ENCODE assay signal across 15 cellular contexts in the genomic region with DNA sequence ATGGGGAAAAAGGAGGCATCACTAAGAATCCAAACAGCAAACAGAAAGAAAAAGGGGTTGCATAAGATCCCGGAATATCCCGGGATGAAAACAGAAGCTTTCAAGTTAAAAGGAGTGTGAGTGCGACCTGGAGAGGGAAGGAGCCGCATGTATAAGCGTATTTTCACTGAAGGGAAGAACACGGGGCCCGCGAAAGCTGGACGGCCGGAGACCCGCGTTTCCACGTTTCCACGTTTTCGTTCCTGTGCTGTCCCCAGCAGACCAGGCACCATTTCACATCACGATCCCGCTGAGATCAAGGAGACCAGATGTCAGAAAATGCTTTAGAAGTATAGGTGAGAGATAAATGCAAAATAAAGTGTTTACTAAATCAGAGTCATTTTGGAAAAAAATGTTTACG.
A peak's percentile ranks its signal among the peaks of the same experiment; 100 is the strongest.
DNase-seq lines count a peak whose midpoint lies in the region; ATAC-seq and TF ChIP-seq lines count a peak whose summit lies in the region.
"Had no signal": no experiment of that assay in that cellular context is flagged by ENCODE, and none has a peak within 500 bp of the region (broad histone marks: within the 10 kb centered on the region; RNA-seq: fewer than 3 reads in every experiment).

No MANE protein-coding gene starts in this region.

- H3K9me3 ChIP-seq in endodermal cell (ENCODE audit: control insufficient read depth, low read length) (no peaks in the 10 kb centered on the region), lung (ENCODE audit: control insufficient read depth in 2 of 2, insufficient read depth in 1 of 2, low read length in 1 of 2) (peaks cover 0 to 3% of the 10 kb centered on the region in 2 donors), upper lobe of right lung (no peaks in the 10 kb centered on the region)

- H3K27me3 Mint-ChIP-seq in chondrocyte (ENCODE audit: low read depth) (no peaks in the 10 kb centered on the region), endodermal cell (ENCODE audit: insufficient read depth) (no peaks in the 10 kb centered on the region)

- DNase-seq in chondrocyte (ENCODE audit: low spot score) (peak; percentile 68), endodermal cell (peak; percentile 13), lung (ENCODE audit: low spot score) (peak; percentile 23), upper lobe of right lung (peak; percentile 25)
- no peak for DNase-seq in stimulated activated CD4-positive, alpha-beta T cell treated with anti-CD3 and anti-CD28 coated beads, Interleukin-4, amount 100 ng/mL, for 1 hour
- DNase-seq: C1 segment of cervical spinal cord; Calu3; CD4-positive, alpha-beta memory T cell; COR-L47; DMS153; DND-41; GOT3; HCEC 1CT had no signal

- TF ChIP-seq CTCF in chondrocyte (IDR thresholded peaks at IDR 0.05) = no peak
- TF ChIP-seq CTCF in endodermal cell (conservative IDR thresholded peaks at IDR 0.05) = no peak
- TF ChIP-seq CTCF in lung (IDR thresholded peaks at IDR 0.05; ENCODE audit: control extremely low read depth, extremely low read depth) = no peak
- no peak for TF ChIP-seq CTCF in upper lobe of right lung (IDR thresholded peaks at IDR 0.05)

- WGBS in endodermal cell (ENCODE audit: insufficient coverage in 1 of 2, insufficient read length in 1 of 2), 2 experiments = 90 to 94% methylated on average over 15 to 18 of the region's 18 CpGs
- 92 to 94% methylated on average over 18 of the region's 18 CpGs for WGBS in lung, 2 donors

- H3K4me3 ChIP-seq in endodermal cell (ENCODE audit: low read length) = no peak overlapping the region
- H3K4me3 ChIP-seq in lung = no peak overlapping the region
- no peak overlapping the region for H3K4me3 ChIP-seq in upper lobe of right lung

- H3K9me3 Mint-ChIP-seq in chondrocyte (ENCODE audit: low read depth) (peaks cover 5% of the 10 kb centered on the region), endodermal cell (no peaks in the 10 kb centered on the region)
- H3K9me3 Mint-ChIP-seq: CD4-positive, alpha-beta memory T cell had no signal

- H3K4me3 Mint-ChIP-seq in chondrocyte (ENCODE audit: unreplicated experiment) (no peak overlapping the region), endodermal cell (no peak overlapping the region)
- H3K4me3 Mint-ChIP-seq: CD4-positive, alpha-beta memory T cell had no signal

- ATAC-seq in lung (ENCODE audit: insufficient read depth, low FRiP score) (no peak), upper lobe of right lung (no peak), GM21786 (IDR thresholded peaks at IDR 0.05; ENCODE audit: unreplicated experiment) (no peak), GM21526 (IDR thresholded peaks at IDR 0.05; ENCODE audit: low FRiP score, unreplicated experiment) (no peak)

- H3K4me1 Mint-ChIP-seq in chondrocyte (ENCODE audit: low read depth) (no peaks in the 10 kb centered on the region), endodermal cell (no peaks in the 10 kb centered on the region)
- H3K4me1 Mint-ChIP-seq: CD4-positive, alpha-beta memory T cell had no signal

- no peak overlapping the region for H3K9ac ChIP-seq in endodermal cell (ENCODE audit: extremely low read depth, low read length, poor library complexity, severe bottlenecking)

- intact Hi-C loops in upper lobe of right lung (cut with DNase I) = no loop called here

- H3K27ac ChIP-seq in endodermal cell (ENCODE audit: low read depth, low read length) (no peak overlapping the region), lung (ENCODE audit: low read depth in 1 of 2, low read length in 1 of 2) (no peak overlapping the region), upper lobe of right lung (no peak overlapping the region)

- no peaks in the 10 kb centered on the region for H3K27me3 ChIP-seq in endodermal cell (ENCODE audit: control insufficient read depth, insufficient read depth, low read length, poor library complexity, severe bottlenecking)
- H3K27me3 ChIP-seq in lung (ENCODE audit: control insufficient read depth, insufficient read depth) = no peaks in the 10 kb centered on the region
- peaks cover 7% of the 10 kb centered on the region for H3K27me3 ChIP-seq in upper lobe of right lung

- H3K36me3 Mint-ChIP-seq in chondrocyte (ENCODE audit: low read depth) (no peaks in the 10 kb centered on the region), endodermal cell (ENCODE audit: low read depth) (no peaks in the 10 kb centered on the region)
- H3K36me3 Mint-ChIP-seq: CD4-positive, alpha-beta memory T cell had no signal

- H3K27ac Mint-ChIP-seq in chondrocyte (ENCODE audit: unreplicated experiment) = no peak overlapping the region
- no peak overlapping the region for H3K27ac Mint-ChIP-seq in endodermal cell
- H3K27ac Mint-ChIP-seq: CD4-positive, alpha-beta memory T cell had no signal

- no peaks in the 10 kb centered on the region for H3K4me1 ChIP-seq in endodermal cell (ENCODE audit: control insufficient read depth, insufficient read depth, low read length)
- H3K4me1 ChIP-seq in lung (ENCODE audit: control insufficient read depth in 2 of 2, insufficient read depth in 2 of 2, low read length in 2 of 2) = no peaks in the 10 kb centered on the region
- H3K4me1 ChIP-seq in upper lobe of right lung = no peaks in the 10 kb centered on the region

- H3K36me3 ChIP-seq in endodermal cell (ENCODE audit: control insufficient read depth, insufficient read depth, low read length) (no peaks in the 10 kb centered on the region), lung (ENCODE audit: control insufficient read depth in 2 of 2, insufficient read depth in 2 of 2, low read length in 2 of 2) (no peaks in the 10 kb centered on the region), upper lobe of right lung (no peaks in the 10 kb centered on the region)
